20 cellular contexts compared by ENCODE assay signal in the genomic region with DNA sequence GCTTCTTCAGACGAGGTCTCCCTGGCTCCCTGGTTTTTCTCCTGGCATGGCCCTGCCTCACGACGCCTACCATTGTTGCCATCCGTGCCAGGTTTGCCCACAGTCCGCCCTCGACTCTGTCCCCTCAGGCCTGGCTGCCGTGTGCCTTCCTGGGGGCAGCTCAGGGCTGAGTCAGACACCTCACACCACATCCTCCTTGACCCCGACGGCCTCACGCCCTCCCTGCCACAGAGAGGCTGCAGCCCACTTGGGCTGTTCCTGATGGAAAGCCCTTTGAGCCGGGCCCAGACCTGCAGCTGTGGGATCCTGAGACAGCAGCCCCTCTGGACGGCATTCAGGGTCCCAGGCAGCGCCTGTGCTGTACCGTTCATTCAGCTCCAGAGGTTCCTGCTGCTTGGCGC.
DNase-seq lines count a peak whose midpoint lies in the region; ATAC-seq, FAIRE-seq and TF ChIP-seq lines count a peak whose summit lies in the region.
"Had no signal": no experiment of that assay in that cellular context is flagged by ENCODE, and none has a peak within 500 bp of the region (broad histone marks: within the 10 kb centered on the region; RNA-seq: fewer than 3 reads in every experiment).

No MANE protein-coding gene starts in this region.

- H3K4me2 ChIP-seq in HepG2 (ENCODE audit: low read depth, low read length): no peak overlapping the region

- TF ChIP-seq POLR2A in HepG2 (IDR thresholded peaks at IDR 0.05; ENCODE audit: insufficient read depth in 1 of 2, low read depth in 2 of 2, low read length in 2 of 2): no peak

- 16% methylated on average over 11 of the region's 15 CpGs for WGBS in HepG2 (ENCODE audit: low lambda C conversion rate)

- no peak for ATAC-seq in HG02981 (IDR thresholded peaks at IDR 0.05; ENCODE audit: unreplicated experiment)
- ATAC-seq in HepG2: no peak
- ATAC-seq: activated T-cell treated with anti-CD3 and anti-CD28 coated beads, Interleukin-2, amount 50 U/mL, for 4 hours; stimulated activated naive CD8-positive, alpha-beta T cell treated with anti-CD3 and anti-CD28 coated beads, Interleukin-15, amount 100 ng/mL, for 72 hours had no signal

- no peaks in the 10 kb centered on the region; the same call in 1 of the 2 replicates for H4K20me1 ChIP-seq in HepG2 (ENCODE audit: insufficient read depth, low read length)

- TF ChIP-seq EP300 in HepG2 (IDR thresholded peaks at IDR 0.05; ENCODE audit: low read depth in 2 of 2, low read length in 2 of 2) (no peak), HepG2 (CRISPR knock-in tag; IDR thresholded peaks at IDR 0.05; ENCODE audit: borderline replicate concordance) (no peak)

- H3K36me3 ChIP-seq in bronchial epithelial cell (ENCODE audit: control insufficient read depth, insufficient read depth, low read length): no peaks in the 10 kb centered on the region
- H3K36me3 ChIP-seq in MG63: no peaks in the 10 kb centered on the region
- H3K36me3 ChIP-seq in HepG2 (replicated peaks in 1 of 2; ENCODE audit: control insufficient read depth in 1 of 2, insufficient read depth in 2 of 2, low read length in 2 of 2): no peaks in the 10 kb centered on the region
- H3K36me3 ChIP-seq: tibial nerve had no signal

- no peaks in the 10 kb centered on the region for H3K79me2 ChIP-seq in HepG2 (ENCODE audit: insufficient read depth, low read length)

- H3K9ac ChIP-seq in HepG2 (ENCODE audit: insufficient read depth, low read depth, low read length): no peak overlapping the region

- H3K36me3 Mint-ChIP-seq in neural crest cell (ENCODE audit: low read depth): no peaks in the 10 kb centered on the region
- H3K36me3 Mint-ChIP-seq: CD4-positive, alpha-beta memory T cell had no signal

- H3K27me3 Mint-ChIP-seq in neural crest cell (ENCODE audit: low read depth): no peaks in the 10 kb centered on the region
- H3K27me3 Mint-ChIP-seq: activated CD4-positive, alpha-beta T cell treated with anti-CD3 and anti-CD28 coated beads, Interleukin-2, amount 10 ng/mL, durations not matched to agents 24 days and 14 days had no signal

- DNase-seq in Daoy (ENCODE audit: low read depth): peak; percentile 61
- DNase-seq in LHCN-M2 (ENCODE audit: low read depth): peak; percentile 14
- DNase-seq in bronchial epithelial cell (ENCODE audit: low read depth): peak; percentile 5
- no peak for DNase-seq in neural crest cell (ENCODE audit: low read depth, low spot score)
- DNase-seq in MG63: no peak
- DNase-seq in HepG2 (ENCODE audit: low spot score): no peak
- no peak for DNase-seq in NCI-H82 (lab: John Stamatoyannopoulos, UW)
- DNase-seq: activated CD4-positive, alpha-beta T cell treated with anti-CD3 and anti-CD28 coated beads, Interleukin-2, amount 10 ng/mL, durations not matched to agents 24 days and 14 days; activated naive CD4-positive, alpha-beta T cell; activated T-cell treated with anti-CD3 and anti-CD28 coated beads, Interleukin-2, amount 50 U/mL, for 4 hours; CD4-positive, alpha-beta memory T cell; KBM-7; NCI-H1436 treated with DMSO at 0.1 percent for 48 hours; stimulated activated naive CD8-positive, alpha-beta T cell treated with anti-CD3 and anti-CD28 coated beads, Interleukin-15, amount 100 ng/mL, for 72 hours; SW 1271 had no signal

- intact Hi-C loops in HepG2 (cut with micrococcal nuclease; ENCODE audit: unreplicated experiment): no loop called here

- no peaks in the 10 kb centered on the region for H3K4me1 ChIP-seq in HepG2 (ENCODE audit: insufficient read depth, low read length)

- H3K9me3 Mint-ChIP-seq in neural crest cell: no peaks in the 10 kb centered on the region
- H3K9me3 Mint-ChIP-seq: activated CD4-positive, alpha-beta T cell treated with anti-CD3 and anti-CD28 coated beads, Interleukin-2, amount 10 ng/mL, durations not matched to agents 24 days and 14 days; activated T-cell treated with anti-CD3 and anti-CD28 coated beads, Interleukin-2, amount 50 U/mL, for 4 hours; CD4-positive, alpha-beta memory T cell; stimulated activated naive CD8-positive, alpha-beta T cell treated with anti-CD3 and anti-CD28 coated beads, Interleukin-15, amount 100 ng/mL, for 72 hours had no signal

- H3K9me3 ChIP-seq in MG63 (no peaks in the 10 kb centered on the region), HepG2 (ENCODE audit: low read length) (no peaks in the 10 kb centered on the region)
- H3K9me3 ChIP-seq: tibial nerve had no signal

- CTCF ChIA-PET in HepG2 (lab: Yijun Ruan, JAX; ENCODE audit: low intra/inter-chr PET ratio, low total read pairs): no interaction called here

- BruUV-seq in HepG2 (replicated peaks; lab: Mats Ljungman, UMichigan): no TSS peak

- no peak overlapping the region for H3K27ac ChIP-seq in HepG2 (ENCODE audit: extremely low read length, insufficient read depth, low read length)

- no peak for TF ChIP-seq CTCF in bronchial epithelial cell (IDR thresholded peaks at IDR 0.05; ENCODE audit: insufficient read depth, low read length, severe bottlenecking)
- TF ChIP-seq CTCF in neural crest cell (conservative IDR thresholded peaks at IDR 0.05): no peak
- TF ChIP-seq CTCF in HepG2 (CRISPR knock-in tag; IDR thresholded peaks at IDR 0.05): no peak

- in situ Hi-C loops in HepG2 (cut with HindIII; ENCODE audit: extremely low pct_ligation_motif_present, low pct_unique_long_range_greater_than_20kb): no loop called here

- no peak overlapping the region for H3K4me3 Mint-ChIP-seq in neural crest cell
- H3K4me3 Mint-ChIP-seq: activated CD4-positive, alpha-beta T cell treated with anti-CD3 and anti-CD28 coated beads, Interleukin-2, amount 10 ng/mL, durations not matched to agents 24 days and 14 days; activated T-cell treated with anti-CD3 and anti-CD28 coated beads, Interleukin-2, amount 50 U/mL, for 4 hours; CD4-positive, alpha-beta memory T cell; H9; stimulated activated naive CD8-positive, alpha-beta T cell treated with anti-CD3 and anti-CD28 coated beads, Interleukin-15, amount 100 ng/mL, for 72 hours had no signal

- H3K4me3 ChIP-seq in bronchial epithelial cell (ENCODE audit: low read depth, low read length) (no peak overlapping the region), MG63 (no peak overlapping the region), HepG2 (replicated peaks in 1 of 3; ENCODE audit: insufficient read depth in 1 of 3, low read depth in 2 of 3, low read length in 3 of 3) (no peak overlapping the region)
- H3K4me3 ChIP-seq: lung, tibial nerve had no signal

- H3K27ac Mint-ChIP-seq in neural crest cell (ENCODE audit: unreplicated experiment): peak overlapping the region; percentile 12
- H3K27ac Mint-ChIP-seq: activated CD4-positive, alpha-beta T cell treated with anti-CD3 and anti-CD28 coated beads, Interleukin-2, amount 10 ng/mL, durations not matched to agents 24 days and 14 days; CD4-positive, alpha-beta memory T cell had no signal

- FAIRE-seq in bronchial epithelial cell (lab: Jason Lieb, UNC): no peak
- no peak for FAIRE-seq in HepG2 (lab: Jason Lieb, UNC)
- FAIRE-seq: G401.6 had no signal

- POLR2A ChIA-PET in HepG2 (lab: Yijun Ruan, JAX): no interaction called here

- H3K27me3 ChIP-seq in bronchial epithelial cell (ENCODE audit: control insufficient read depth, insufficient read depth, low read length): no peaks in the 10 kb centered on the region
- no peaks in the 10 kb centered on the region for H3K27me3 ChIP-seq in MG63
- peaks cover 10 to 79% of the 10 kb centered on the region in 2 experiments for H3K27me3 ChIP-seq in HepG2 (ENCODE audit: control insufficient read depth in 1 of 2, insufficient read depth in 2 of 2, low read length in 2 of 2)
- H3K27me3 ChIP-seq: tibial nerve had no signal

- peaks cover 39% of the 10 kb centered on the region for H3K4me1 Mint-ChIP-seq in neural crest cell
- H3K4me1 Mint-ChIP-seq: activated CD4-positive, alpha-beta T cell treated with anti-CD3 and anti-CD28 coated beads, Interleukin-2, amount 10 ng/mL, durations not matched to agents 24 days and 14 days; CD4-positive, alpha-beta memory T cell; stimulated activated naive CD8-positive, alpha-beta T cell treated with anti-CD3 and anti-CD28 coated beads, Interleukin-15, amount 100 ng/mL, for 72 hours had no signal

- TF ChIP-seq RAD21 in HepG2 (CRISPR knock-in tag; IDR thresholded peaks at IDR 0.05): no peak

- H2AFZ ChIP-seq in HepG2 (ENCODE audit: low read length): no peak overlapping the region

TF ChIP-seq in HepG2, 621 proteins besides CTCF, POLR2A, EP300 and RAD21 (continues in another document):
- TF ChIP-seq, protein P1, sequence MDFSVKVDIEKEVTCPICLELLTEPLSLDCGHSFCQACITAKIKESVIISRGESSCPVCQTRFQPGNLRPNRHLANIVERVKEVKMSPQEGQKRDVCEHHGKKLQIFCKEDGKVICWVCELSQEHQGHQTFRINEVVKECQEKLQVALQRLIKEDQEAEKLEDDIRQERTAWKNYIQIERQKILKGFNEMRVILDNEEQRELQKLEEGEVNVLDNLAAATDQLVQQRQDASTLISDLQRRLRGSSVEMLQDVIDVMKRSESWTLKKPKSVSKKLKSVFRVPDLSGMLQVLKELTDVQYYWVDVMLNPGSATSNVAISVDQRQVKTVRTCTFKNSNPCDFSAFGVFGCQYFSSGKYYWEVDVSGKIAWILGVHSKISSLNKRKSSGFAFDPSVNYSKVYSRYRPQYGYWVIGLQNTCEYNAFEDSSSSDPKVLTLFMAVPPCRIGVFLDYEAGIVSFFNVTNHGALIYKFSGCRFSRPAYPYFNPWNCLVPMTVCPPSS (IDR thresholded peaks at IDR 0.05): no peak
- TF ChIP-seq FOXK2 (IDR thresholded peaks at IDR 0.05): no peak
- no peak for TF ChIP-seq THAP11 (CRISPR knock-in tag; IDR thresholded peaks at IDR 0.05)
- TF ChIP-seq TCF12 (IDR thresholded peaks at IDR 0.05): no peak
- TF ChIP-seq TCF12 (CRISPR knock-in tag; IDR thresholded peaks at IDR 0.05): no peak
- TF ChIP-seq ATF1 (CRISPR knock-in tag; IDR thresholded peaks at IDR 0.05): no peak
- no peak for TF ChIP-seq ZSCAN9 (CRISPR knock-in tag; IDR thresholded peaks at IDR 0.05; ENCODE audit: borderline replicate concordance)
- TF ChIP-seq, protein P2, sequence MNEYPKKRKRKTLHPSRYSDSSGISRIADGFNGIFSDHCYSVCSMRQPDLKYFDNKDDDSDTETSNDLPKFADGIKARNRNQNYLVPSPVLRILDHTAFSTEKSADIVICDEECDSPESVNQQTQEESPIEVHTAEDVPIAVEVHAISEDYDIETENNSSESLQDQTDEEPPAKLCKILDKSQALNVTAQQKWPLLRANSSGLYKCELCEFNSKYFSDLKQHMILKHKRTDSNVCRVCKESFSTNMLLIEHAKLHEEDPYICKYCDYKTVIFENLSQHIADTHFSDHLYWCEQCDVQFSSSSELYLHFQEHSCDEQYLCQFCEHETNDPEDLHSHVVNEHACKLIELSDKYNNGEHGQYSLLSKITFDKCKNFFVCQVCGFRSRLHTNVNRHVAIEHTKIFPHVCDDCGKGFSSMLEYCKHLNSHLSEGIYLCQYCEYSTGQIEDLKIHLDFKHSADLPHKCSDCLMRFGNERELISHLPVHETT (CRISPR knock-in tag; conservative IDR thresholded peaks at IDR 0.05): no peak
- TF ChIP-seq ZNF17 (CRISPR knock-in tag; IDR thresholded peaks at IDR 0.05): no peak
- TF ChIP-seq ZNF790 (CRISPR knock-in tag; IDR thresholded peaks at IDR 0.05; ENCODE audit: borderline replicate concordance): no peak

Comparison
In these comparisons a context has a peak if more than half of its experiments do, and no peak if none do; other contexts are left out.
1. DNase-seq: peak in Daoy (single experiment), LHCN-M2 (single experiment) and bronchial epithelial cell (single experiment); none in neural crest cell (single experiment), MG63 (single experiment), HepG2 (single experiment) and NCI-H82 (single experiment).